ENCODE assay signal across 18 cellular contexts in the genomic region with DNA sequence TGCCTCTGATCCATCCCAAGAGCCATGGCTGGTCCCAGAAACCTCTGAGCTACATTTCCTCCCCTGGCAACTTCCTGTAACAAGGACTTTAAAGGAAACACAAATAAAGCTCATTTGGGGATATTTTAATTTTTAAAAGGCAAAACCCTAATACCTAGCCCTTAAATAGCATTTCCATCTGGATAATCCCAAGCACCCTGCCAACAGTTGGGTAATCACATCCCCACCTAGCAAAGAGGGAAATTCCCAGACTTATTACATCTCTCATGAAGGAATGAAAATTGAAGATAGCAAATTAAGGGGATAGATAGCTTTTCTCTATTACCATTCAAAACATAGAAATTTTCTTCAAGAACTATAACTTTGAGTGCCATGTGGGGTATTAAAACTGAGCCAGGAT.
"Had no signal": no experiment of that assay in that cellular context is flagged by ENCODE, and none has a peak within 500 bp of the region (broad histone marks: within the 10 kb centered on the region; RNA-seq: fewer than 3 reads in every experiment).

No MANE protein-coding gene starts in this region.

- H3K9me3 Mint-ChIP-seq: activated CD4-positive, alpha-beta memory T cell treated with anti-CD3 and anti-CD28 coated beads, Interleukin-2, amount 10 ng/mL, durations not matched to agents 7 days and 5 days; activated naive CD4-positive, alpha-beta T cell treated with anti-CD3 and anti-CD28 coated beads, Interleukin-2, amount 50 U/mL, for 24 hours; memory B cell; nephron; WTC11 had no signal

- H3K27ac Mint-ChIP-seq: activated CD4-positive, alpha-beta memory T cell treated with anti-CD3 and anti-CD28 coated beads, Interleukin-2, amount 10 ng/mL, durations not matched to agents 7 days and 5 days; memory B cell; nephron; WTC11 had no signal

- H3K36me3 Mint-ChIP-seq: activated naive CD4-positive, alpha-beta T cell treated with anti-CD3 and anti-CD28 coated beads, Interleukin-2, amount 50 U/mL, for 24 hours; memory B cell; WTC11 had no signal

- DNase-seq: activated CD4-positive, alpha-beta memory T cell treated with anti-CD3 and anti-CD28 coated beads, Interleukin-2, amount 10 ng/mL, durations not matched to agents 7 days and 5 days; activated CD4-positive, alpha-beta T cell treated with anti-CD3 and anti-CD28 coated beads for 4 hours; activated CD8-positive, alpha-beta memory T cell treated with anti-CD3 and anti-CD28 coated beads, Interleukin-2, amount 50 U/mL, for 4 hours; activated effector memory CD4-positive, alpha-beta T cell treated with anti-CD3 and anti-CD28 coated beads, Interleukin-2, amount 50 U/mL, for 16 hours; activated T-cell treated with anti-CD3 and anti-CD28 coated beads, Interleukin-2, amount 50 U/mL, for 48 hours; adrenal gland; colonic mucosa; nucleus accumbens; posterior cingulate gyrus; retina; stimulated activated CD4-positive, alpha-beta T cell treated with anti-CD3 and anti-CD28 coated beads, Interleukin-4, amount 100 ng/mL, for 24 hours; stimulated activated naive CD4-positive, alpha-beta T cell; transverse colon had no signal

- ATAC-seq: WTC11 had no signal

- H3K27ac ChIP-seq: adrenal gland, colonic mucosa, skin epidermis, transverse colon had no signal

- H3K36me3 ChIP-seq: adrenal gland, colonic mucosa, transverse colon had no signal

- H3K9me3 ChIP-seq: adrenal gland, colonic mucosa, transverse colon had no signal

- H3K4me1 ChIP-seq: colonic mucosa had no signal

- H3K4me3 Mint-ChIP-seq: activated CD4-positive, alpha-beta memory T cell treated with anti-CD3 and anti-CD28 coated beads, Interleukin-2, amount 10 ng/mL, durations not matched to agents 7 days and 5 days; activated naive CD4-positive, alpha-beta T cell treated with anti-CD3 and anti-CD28 coated beads, Interleukin-2, amount 50 U/mL, for 24 hours; memory B cell; nephron; WTC11 had no signal

- H3K4me1 Mint-ChIP-seq: activated CD4-positive, alpha-beta memory T cell treated with anti-CD3 and anti-CD28 coated beads, Interleukin-2, amount 10 ng/mL, durations not matched to agents 7 days and 5 days; activated naive CD4-positive, alpha-beta T cell treated with anti-CD3 and anti-CD28 coated beads, Interleukin-2, amount 50 U/mL, for 24 hours; memory B cell had no signal

- H3K4me3 ChIP-seq: adrenal gland, colonic mucosa, skin epidermis, transverse colon had no signal

- H3K27me3 ChIP-seq: adrenal gland, colonic mucosa, transverse colon had no signal
